2 cellular contexts compared by ENCODE assay signal in the genomic region with DNA sequence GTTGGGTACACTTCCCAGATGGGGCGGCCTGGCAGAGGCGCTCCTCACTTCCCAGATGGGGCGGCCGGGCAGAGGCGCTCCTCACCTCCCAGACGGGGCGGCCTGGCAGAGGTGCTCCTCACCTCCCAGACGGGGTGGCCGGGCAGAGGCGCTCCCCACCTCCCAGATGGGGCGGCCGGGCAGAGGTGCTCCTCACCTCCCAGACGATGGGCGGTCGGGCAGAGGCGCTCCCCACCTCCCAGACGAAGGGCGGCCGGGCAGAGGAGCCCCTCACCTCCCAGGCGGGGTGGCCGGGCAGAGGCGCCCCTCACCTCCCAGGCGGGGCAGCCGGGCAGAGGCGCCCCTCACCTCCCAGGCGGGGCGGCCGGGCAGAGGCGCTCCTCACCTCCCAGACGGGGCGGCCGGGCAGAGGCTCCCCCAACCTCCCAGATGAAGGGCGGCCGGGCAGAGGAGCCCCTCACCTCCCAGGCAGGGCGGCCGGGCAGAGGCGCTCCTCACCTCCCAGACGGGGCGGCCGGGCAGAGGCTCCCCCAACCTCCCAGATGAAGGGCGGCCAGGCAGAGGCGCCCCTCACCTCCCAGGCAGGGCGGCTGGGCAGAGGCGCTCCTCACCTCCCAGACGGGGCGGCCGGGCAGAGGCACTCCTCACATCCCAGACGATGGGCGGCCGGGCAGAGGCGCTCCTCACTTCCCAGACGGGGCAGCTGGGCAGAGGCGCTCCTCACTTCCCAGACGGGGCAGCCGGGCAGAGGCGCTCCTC. TPM values are rescaled to one million over a fixed set of nuclear protein-coding genes. Genes with fewer than 3 reads are reported as not detected.
DNase-seq lines count a peak whose midpoint lies in the region; ATAC-seq, FAIRE-seq and TF ChIP-seq lines count a peak whose summit lies in the region.
"Not testable (repeated sequence)": the region's sequence is repeated elsewhere in the genome, so short reads cannot be mapped to it uniquely, and the experiment has no call there.

No MANE protein-coding gene starts in this region.

- intact Hi-C loops in HepG2 (cut with micrococcal nuclease; ENCODE audit: unreplicated experiment): not testable (repeated sequence)

- H3K27ac ChIP-seq in BLaER1; HepG2 (ENCODE audit: extremely low read length, insufficient read depth, low read length): not testable (repeated sequence)

- not testable (repeated sequence) for BruUV-seq in HepG2 (replicated peaks; lab: Mats Ljungman, UMichigan)

- not testable (repeated sequence) for TF ChIP-seq CTCF in HepG2 (CRISPR knock-in tag; IDR thresholded peaks at IDR 0.05)

- in situ Hi-C loops in HepG2 (cut with HindIII; ENCODE audit: extremely low pct_ligation_motif_present, low pct_unique_long_range_greater_than_20kb): not testable (repeated sequence)

- ATAC-seq in HepG2: not testable (repeated sequence)

- H3K79me2 ChIP-seq in HepG2 (ENCODE audit: insufficient read depth, low read length): not testable (repeated sequence)

- CTCF ChIA-PET in HepG2 (lab: Yijun Ruan, JAX; ENCODE audit: low intra/inter-chr PET ratio, low total read pairs): not testable (repeated sequence)

- H3K36me3 ChIP-seq in BLaER1; HepG2 (replicated peaks in 1 of 2; ENCODE audit: control insufficient read depth in 1 of 2, insufficient read depth in 2 of 2, low read length in 2 of 2): not testable (repeated sequence)

- H3K4me2 ChIP-seq in BLaER1; HepG2 (ENCODE audit: low read depth, low read length): not testable (repeated sequence)

- not testable (repeated sequence) for H3K9ac ChIP-seq in BLaER1; HepG2 (ENCODE audit: insufficient read depth, low read depth, low read length)

- not testable (repeated sequence) for TF ChIP-seq EP300 in HepG2 (IDR thresholded peaks at IDR 0.05; ENCODE audit: low read depth in 2 of 2, low read length in 2 of 2); HepG2 (CRISPR knock-in tag; IDR thresholded peaks at IDR 0.05; ENCODE audit: borderline replicate concordance)

- not testable (repeated sequence) for FAIRE-seq in HepG2 (lab: Jason Lieb, UNC)

- not testable (repeated sequence) for TF ChIP-seq POLR2A in HepG2 (IDR thresholded peaks at IDR 0.05; ENCODE audit: insufficient read depth in 1 of 2, low read depth in 2 of 2, low read length in 2 of 2)

- H2AFZ ChIP-seq in HepG2 (ENCODE audit: low read length): not testable (repeated sequence)

- 0 out of 2 replicates have a peak overlapping the region, but pooled peaks have one; percentile 14 for H3K4me3 ChIP-seq in BLaER1
- H3K4me3 ChIP-seq in HepG2 (replicated peaks in 1 of 3; ENCODE audit: insufficient read depth in 1 of 3, low read depth in 2 of 3, low read length in 3 of 3): not testable (repeated sequence)

- H3K9me3 ChIP-seq in BLaER1: peaks cover 53% of the 10 kb centered on the region
- H3K9me3 ChIP-seq in HepG2 (ENCODE audit: low read length): not testable (repeated sequence)

- not testable (repeated sequence) for H3K27me3 ChIP-seq in BLaER1; HepG2 (ENCODE audit: control insufficient read depth in 1 of 2, insufficient read depth in 2 of 2, low read length in 2 of 2)

- H4K20me1 ChIP-seq in BLaER1; HepG2 (ENCODE audit: insufficient read depth, low read length): not testable (repeated sequence)

- not testable (repeated sequence) for H3K4me1 ChIP-seq in BLaER1
- peaks cover 26% of the 10 kb centered on the region for H3K4me1 ChIP-seq in HepG2 (ENCODE audit: insufficient read depth, low read length)

- DNase-seq in HepG2 (ENCODE audit: low spot score): not testable (repeated sequence)

- POLR2A ChIA-PET in HepG2 (lab: Yijun Ruan, JAX): not testable (repeated sequence)

- 95% methylated on average over 8 of the region's 56 CpGs for WGBS in HepG2 (ENCODE audit: low lambda C conversion rate)

- TF ChIP-seq RAD21 in HepG2 (CRISPR knock-in tag; IDR thresholded peaks at IDR 0.05): not testable (repeated sequence)

TF ChIP-seq in HepG2, 621 proteins besides CTCF, POLR2A, EP300 and RAD21:
- TF ChIP-seq, protein P1, sequence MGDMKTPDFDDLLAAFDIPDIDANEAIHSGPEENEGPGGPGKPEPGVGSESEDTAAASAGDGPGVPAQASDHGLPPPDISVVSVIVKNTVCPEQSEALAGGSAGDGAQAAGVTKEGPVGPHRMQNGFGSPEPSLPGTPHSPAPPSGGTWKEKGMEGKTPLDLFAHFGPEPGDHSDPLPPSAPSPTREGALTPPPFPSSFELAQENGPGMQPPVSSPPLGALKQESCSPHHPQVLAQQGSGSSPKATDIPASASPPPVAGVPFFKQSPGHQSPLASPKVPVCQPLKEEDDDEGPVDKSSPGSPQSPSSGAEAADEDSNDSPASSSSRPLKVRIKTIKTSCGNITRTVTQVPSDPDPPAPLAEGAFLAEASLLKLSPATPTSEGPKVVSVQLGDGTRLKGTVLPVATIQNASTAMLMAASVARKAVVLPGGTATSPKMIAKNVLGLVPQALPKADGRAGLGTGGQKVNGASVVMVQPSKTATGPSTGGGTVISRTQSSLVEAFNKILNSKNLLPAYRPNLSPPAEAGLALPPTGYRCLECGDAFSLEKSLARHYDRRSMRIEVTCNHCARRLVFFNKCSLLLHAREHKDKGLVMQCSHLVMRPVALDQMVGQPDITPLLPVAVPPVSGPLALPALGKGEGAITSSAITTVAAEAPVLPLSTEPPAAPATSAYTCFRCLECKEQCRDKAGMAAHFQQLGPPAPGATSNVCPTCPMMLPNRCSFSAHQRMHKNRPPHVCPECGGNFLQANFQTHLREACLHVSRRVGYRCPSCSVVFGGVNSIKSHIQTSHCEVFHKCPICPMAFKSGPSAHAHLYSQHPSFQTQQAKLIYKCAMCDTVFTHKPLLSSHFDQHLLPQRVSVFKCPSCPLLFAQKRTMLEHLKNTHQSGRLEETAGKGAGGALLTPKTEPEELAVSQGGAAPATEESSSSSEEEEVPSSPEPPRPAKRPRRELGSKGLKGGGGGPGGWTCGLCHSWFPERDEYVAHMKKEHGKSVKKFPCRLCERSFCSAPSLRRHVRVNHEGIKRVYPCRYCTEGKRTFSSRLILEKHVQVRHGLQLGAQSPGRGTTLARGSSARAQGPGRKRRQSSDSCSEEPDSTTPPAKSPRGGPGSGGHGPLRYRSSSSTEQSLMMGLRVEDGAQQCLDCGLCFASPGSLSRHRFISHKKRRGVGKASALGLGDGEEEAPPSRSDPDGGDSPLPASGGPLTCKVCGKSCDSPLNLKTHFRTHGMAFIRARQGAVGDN (CRISPR knock-in tag; IDR thresholded peaks at IDR 0.05): peak; percentile 36; the same call in 1 of the 2 replicates

RNA-seq across cellular contexts. Expression of a gene that starts 21.4 kb away (rescaled TPM):
- 18.3 and 23.6 TPM in 2 replicates for total RNA-seq in HepG2 (2016; rRNA removed; fragmentation: Illumina TruSeq; extraction: Trizol)
- 5.8 and 6.3 TPM in 2 replicates for total RNA-seq in HepG2 (2016; cell fraction: cytosol; rRNA removed; fragmentation: Illumina TruSeq; extraction: Trizol; ENCODE audit: low read depth)
- 18.0 and 23.3 TPM in 2 replicates for total RNA-seq in HepG2 (2016; cell fraction: insoluble cytoplasmic fraction; rRNA removed; fragmentation: Illumina TruSeq; extraction: Trizol)
- 8.4 and 8.7 TPM in 2 replicates for total RNA-seq in HepG2 (2016; cell fraction: membrane; rRNA removed; fragmentation: Illumina TruSeq; extraction: Trizol)
- total RNA-seq in HepG2 (2016; cell fraction: nucleus; rRNA removed; fragmentation: Illumina TruSeq; extraction: Trizol): 15.9 and 17.6 TPM in 2 replicates
- 14.0 and 17.8 TPM in 2 replicates for polyA plus RNA-seq in HepG2 (2011; rRNA removed)
- 13.3 and 16.9 TPM in 2 replicates for polyA plus RNA-seq in HepG2 (2011; cell fraction: cytosol; rRNA removed)
- 28.7 and 38.7 TPM in 2 replicates for polyA plus RNA-seq in HepG2 (2011; cell fraction: nucleus; rRNA removed)
- 18.7 and 23.3 TPM in 2 replicates for polyA plus RNA-seq in HepG2 (2012)
- 0.63 and 0.76 TPM in 2 replicates for polyA plus RNA-seq in HepG2 (2016; cell fraction: cytosol; fragmentation: Illumina TruSeq; extraction: Trizol; ENCODE audit: low read depth)
- polyA plus RNA-seq in HepG2 (2016; cell fraction: insoluble cytoplasmic fraction; fragmentation: Illumina TruSeq; extraction: Trizol; ENCODE audit: low read depth): 15.9 and 17.2 TPM in 2 replicates
- polyA plus RNA-seq in HepG2 (2016; cell fraction: membrane; fragmentation: Illumina TruSeq; extraction: Trizol; ENCODE audit: low read depth): 3.1 TPM in 2 replicates
- 17.3 and 17.8 TPM in 2 replicates for polyA plus RNA-seq in HepG2 (2016; cell fraction: nucleus; fragmentation: Illumina TruSeq; extraction: Trizol; ENCODE audit: insufficient read depth, low read depth)
- 36.9 and 49.4 TPM in 2 replicates for polyA minus RNA-seq in HepG2 (2011; rRNA and poly(A)+ RNA removed; ENCODE audit: low replicate concordance)
- 16.0 and 22.7 TPM in 2 replicates for polyA minus RNA-seq in HepG2 (2011; cell fraction: cytosol; rRNA and poly(A)+ RNA removed)
- 22.0 and 32.6 TPM in 2 replicates for polyA minus RNA-seq in HepG2 (2011; cell fraction: nucleus; rRNA and poly(A)+ RNA removed)
